22 cellular contexts compared by ENCODE assay signal in genomic region chr20:64269604-64270411, GRCh38. TPM values are rescaled to one million over a fixed set of nuclear protein-coding genes. Genes with fewer than 3 reads are reported as not detected.
DNase-seq lines count a peak whose midpoint lies in the region; ATAC-seq, FAIRE-seq and TF ChIP-seq lines count a peak whose summit lies in the region.
"Had no signal": no experiment of that assay in that cellular context is flagged by ENCODE, and none has a peak within 500 bp of the region (broad histone marks: within the 10 kb centered on the region; RNA-seq: fewer than 3 reads in every experiment).

No MANE protein-coding gene starts in this region.

- CTCF ChIA-PET in activated CD4-positive, alpha-beta T cell treated with anti-CD3 and anti-CD28 coated beads, Interleukin-2, amount 10 ng/mL, durations not matched to agents 7 days and 5 days (lab: Charles Lee): no interaction called here
- CTCF ChIA-PET in MCF 10A (lab: Yijun Ruan, JAX): no interaction called here

- no peak overlapping the region for H3K27ac Mint-ChIP-seq in stimulated activated naive CD8-positive, alpha-beta T cell treated with anti-CD3 and anti-CD28 coated beads, Interleukin-15, amount 100 ng/mL, for 72 hours
- peak overlapping the region; percentile 13 for H3K27ac Mint-ChIP-seq in neural crest cell (ENCODE audit: unreplicated experiment)
- no peak overlapping the region for H3K27ac Mint-ChIP-seq in activated CD4-positive, alpha-beta T cell treated with anti-CD3 and anti-CD28 coated beads, Interleukin-2, amount 10 ng/mL, durations not matched to agents 7 days and 5 days
- H3K27ac Mint-ChIP-seq in MCF 10A (ENCODE audit: low read depth, unreplicated experiment): no peak overlapping the region

- no peak for FAIRE-seq in frontal cortex (lab: Jason Lieb, UNC)
- FAIRE-seq: A204.1, GM12878, GM18507 had no signal

- H3K27me3 ChIP-seq in left ventricle myocardium inferior (ENCODE audit: low read depth): no peaks in the 10 kb centered on the region

- TF ChIP-seq CTCF in left ventricle myocardium inferior (IDR thresholded peaks at IDR 0.05; ENCODE audit: borderline replicate concordance): no peak
- TF ChIP-seq CTCF in neural crest cell (conservative IDR thresholded peaks at IDR 0.05): no peak
- TF ChIP-seq CTCF in MCF 10A (IDR thresholded peaks at IDR 0.05; ENCODE audit: unreplicated experiment): no peak

- H3K4me3 Mint-ChIP-seq in stimulated activated naive CD8-positive, alpha-beta T cell treated with anti-CD3 and anti-CD28 coated beads, Interleukin-15, amount 100 ng/mL, for 72 hours: no peak overlapping the region
- no peak overlapping the region for H3K4me3 Mint-ChIP-seq in neural crest cell
- no peak overlapping the region for H3K4me3 Mint-ChIP-seq in activated CD4-positive, alpha-beta T cell treated with anti-CD3 and anti-CD28 coated beads, Interleukin-2, amount 10 ng/mL, durations not matched to agents 7 days and 5 days
- H3K4me3 Mint-ChIP-seq in MCF 10A (ENCODE audit: unreplicated experiment): no peak overlapping the region

- intact Hi-C loops in left ventricle myocardium inferior (cut with micrococcal nuclease) (no loop called here), MCF 10A (cut with micrococcal nuclease) (no loop called here)

- no peaks in the 10 kb centered on the region for H3K27me3 Mint-ChIP-seq in stimulated activated naive CD8-positive, alpha-beta T cell treated with anti-CD3 and anti-CD28 coated beads, Interleukin-15, amount 100 ng/mL, for 72 hours
- H3K27me3 Mint-ChIP-seq in neural crest cell (ENCODE audit: low read depth) (no peaks in the 10 kb centered on the region), MCF 10A (ENCODE audit: insufficient read depth, unreplicated experiment) (no peaks in the 10 kb centered on the region)
- no peaks in the 10 kb centered on the region for H3K27me3 Mint-ChIP-seq in activated CD4-positive, alpha-beta T cell treated with anti-CD3 and anti-CD28 coated beads, Interleukin-2, amount 10 ng/mL, durations not matched to agents 7 days and 5 days

- H3K36me3 Mint-ChIP-seq in neural crest cell (ENCODE audit: low read depth) (peaks cover 19% of the 10 kb centered on the region), MCF 10A (ENCODE audit: insufficient read depth, unreplicated experiment) (peaks cover 29% of the 10 kb centered on the region)
- H3K36me3 Mint-ChIP-seq in activated CD4-positive, alpha-beta T cell treated with anti-CD3 and anti-CD28 coated beads, Interleukin-2, amount 10 ng/mL, durations not matched to agents 7 days and 5 days (ENCODE audit: low read depth): peaks cover 25% of the 10 kb centered on the region

- peak; percentile 74 for ATAC-seq in stimulated activated naive CD8-positive, alpha-beta T cell treated with anti-CD3 and anti-CD28 coated beads, Interleukin-15, amount 100 ng/mL, for 72 hours
- ATAC-seq in stimulated activated naive CD8-positive, alpha-beta T cell treated with anti-CD3 and anti-CD28 coated beads, Interleukin-15, Interleukin-2, amounts not matched to agents 100 U/mL and 50 U/mL, for 24 hours: no peak
- ATAC-seq: GM12878, HCT116 had no signal

- no TSS peak for BruUV-seq in MCF 10A (replicated peaks; lab: Mats Ljungman, UMichigan)

- peaks cover 5% of the 10 kb centered on the region for H3K4me1 Mint-ChIP-seq in stimulated activated naive CD8-positive, alpha-beta T cell treated with anti-CD3 and anti-CD28 coated beads, Interleukin-15, amount 100 ng/mL, for 72 hours
- H3K4me1 Mint-ChIP-seq in neural crest cell (peaks cover 14% of the 10 kb centered on the region), MCF 10A (ENCODE audit: insufficient read depth, unreplicated experiment) (no peaks in the 10 kb centered on the region)
- peaks cover 1% of the 10 kb centered on the region for H3K4me1 Mint-ChIP-seq in activated CD4-positive, alpha-beta T cell treated with anti-CD3 and anti-CD28 coated beads, Interleukin-2, amount 10 ng/mL, durations not matched to agents 7 days and 5 days

- H3K9me3 Mint-ChIP-seq in stimulated activated naive CD8-positive, alpha-beta T cell treated with anti-CD3 and anti-CD28 coated beads, Interleukin-15, amount 100 ng/mL, for 72 hours: no peaks in the 10 kb centered on the region
- peaks cover 5% of the 10 kb centered on the region for H3K9me3 Mint-ChIP-seq in neural crest cell
- no peaks in the 10 kb centered on the region for H3K9me3 Mint-ChIP-seq in activated CD4-positive, alpha-beta T cell treated with anti-CD3 and anti-CD28 coated beads, Interleukin-2, amount 10 ng/mL, durations not matched to agents 7 days and 5 days
- no peaks in the 10 kb centered on the region for H3K9me3 Mint-ChIP-seq in MCF 10A (ENCODE audit: unreplicated experiment)

- H3K36me3 ChIP-seq in left ventricle myocardium inferior: peaks cover 45% of the 10 kb centered on the region

- H3K27ac ChIP-seq in left ventricle myocardium inferior (replicated peaks): peak overlapping the region; percentile 72
- H3K27ac ChIP-seq: C4-2B had no signal

- H3K9me3 ChIP-seq in left ventricle myocardium inferior (replicated peaks): no peaks in the 10 kb centered on the region

- DNase-seq in stimulated activated naive CD8-positive, alpha-beta T cell treated with anti-CD3 and anti-CD28 coated beads, Interleukin-15, amount 100 ng/mL, for 72 hours: no peak
- no peak for DNase-seq in stimulated activated naive CD8-positive, alpha-beta T cell treated with anti-CD3 and anti-CD28 coated beads, Interleukin-15, Interleukin-2, amounts not matched to agents 100 U/mL and 50 U/mL, for 24 hours
- no peak for DNase-seq in left ventricle myocardium inferior
- DNase-seq in neural crest cell (ENCODE audit: low read depth, low spot score): no peak
- DNase-seq in activated CD4-positive, alpha-beta T cell treated with anti-CD3 and anti-CD28 coated beads, Interleukin-2, amount 10 ng/mL, durations not matched to agents 7 days and 5 days: no peak
- no peak for DNase-seq in MCF 10A (ENCODE audit: unreplicated experiment)
- no peak for DNase-seq in cortex of kidney (lab: John Stamatoyannopoulos, UW)
- DNase-seq in frontal cortex (ENCODE audit: low spot score in 2 of 2): no peak
- DNase-seq: COR-L47, DMS53, NCI-H1048, NCI-H1694, NCI-H2107, NCI-H226, NCI-H526 treated with DMSO at 0.1 percent for 48 hours, OCI-M1, RPMI8226 had no signal

- no peak overlapping the region for H3K4me3 ChIP-seq in left ventricle myocardium inferior
- H3K4me3 ChIP-seq: GM12878 had no signal

- peaks cover 61% of the 10 kb centered on the region for H3K4me1 ChIP-seq in left ventricle myocardium inferior

- POLR2A ChIA-PET in activated CD4-positive, alpha-beta T cell treated with anti-CD3 and anti-CD28 coated beads, Interleukin-2, amount 10 ng/mL, durations not matched to agents 7 days and 5 days (lab: Charles Lee): no interaction called here
- POLR2A ChIA-PET in MCF 10A (lab: Yijun Ruan, JAX): no interaction called here

RNA-seq across cellular contexts. Expression of gene PCMTD2, which starts 14.3 kb away (rescaled TPM):
- total RNA-seq in left ventricle myocardium inferior: 62.9 TPM
- total RNA-seq in neural crest cell: 61.6 and 65.4 TPM in 2 replicates
- total RNA-seq in activated CD4-positive, alpha-beta T cell treated with anti-CD3 and anti-CD28 coated beads, Interleukin-2, amount 10 ng/mL, durations not matched to agents 7 days and 5 days: 10 to 100 TPM; 68.4 to 69.3 TPM
- 39.4 and 45.9 TPM in 2 replicates for total RNA-seq in MCF 10A (2022)
- total RNA-seq in frontal cortex: 118 TPM
